29 cellular contexts compared by ENCODE assay signal in the genomic region with DNA sequence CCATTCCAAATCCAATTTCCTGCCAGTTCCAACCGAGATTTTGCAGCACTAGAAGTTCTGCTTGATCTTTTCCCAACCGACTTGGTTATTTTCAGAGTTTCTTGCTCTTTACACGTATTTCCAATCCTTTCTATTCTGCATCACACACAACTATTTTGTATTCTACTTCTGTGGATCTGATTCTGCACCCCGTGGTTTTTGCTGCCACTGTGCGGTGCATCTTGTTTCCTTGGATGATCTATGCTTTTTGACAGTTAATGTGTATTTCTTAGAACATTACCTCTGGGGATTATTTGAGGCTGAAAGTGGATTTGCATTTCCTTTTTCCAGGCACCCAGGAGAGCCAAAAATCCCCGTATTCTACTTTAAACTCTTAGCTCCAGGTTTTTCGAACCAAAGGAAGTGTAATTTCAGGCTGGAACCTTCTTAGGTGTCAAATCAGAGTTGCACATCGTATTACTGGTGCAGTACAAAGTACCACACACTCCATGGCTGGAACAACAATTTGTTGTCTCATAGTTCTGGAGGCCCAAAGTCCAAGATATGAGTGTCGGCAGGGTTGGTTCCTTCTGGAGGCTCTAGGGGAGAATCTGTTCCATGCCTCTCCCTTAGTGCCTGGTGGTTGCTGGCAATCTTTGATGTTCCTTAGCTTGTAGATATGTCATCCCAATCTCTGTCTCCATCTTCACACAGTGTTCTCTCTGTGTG. TPM values are rescaled to one million over a fixed set of nuclear protein-coding genes. Genes with fewer than 3 reads are reported as not detected.
DNase-seq lines count a peak whose midpoint lies in the region; ATAC-seq and TF ChIP-seq lines count a peak whose summit lies in the region.
"Had no signal": no experiment of that assay in that cellular context is flagged by ENCODE, and none has a peak within 500 bp of the region (broad histone marks: within the 10 kb centered on the region; RNA-seq: fewer than 3 reads in every experiment).

No MANE protein-coding gene starts in this region.

- H3K23ac ChIP-seq in H9 (ENCODE audit: insufficient read length, low read depth, low read length) = no peak overlapping the region

- ATAC-seq in right lobe of liver = peak in 3 of 4 donors; percentile 16 to 57 (median 24)
- no peak for ATAC-seq in HG02588 (IDR thresholded peaks at IDR 0.05; ENCODE audit: unreplicated experiment)
- no peak for ATAC-seq in HG02763 (IDR thresholded peaks at IDR 0.05; ENCODE audit: unreplicated experiment)
- ATAC-seq: GM12878, GM23338, K562 had no signal

- H3K9ac ChIP-seq in BLaER1 (no peak overlapping the region), H9 (ENCODE audit: extremely low read depth, insufficient read length, low read length) (no peak overlapping the region)

- no peak overlapping the region for H2BK120ac ChIP-seq in H9 (ENCODE audit: low read depth, low read length, poor library complexity, severe bottlenecking)

- no peak overlapping the region for H3T11ph ChIP-seq in H9 (ENCODE audit: low read length)

- H3K14ac ChIP-seq in H9 (ENCODE audit: insufficient read depth, low read length) = no peak overlapping the region

- H3K9me3 ChIP-seq in BLaER1 (peaks cover 5% of the 10 kb centered on the region; the same call in 1 of the 2 replicates), H9 (ENCODE audit: control insufficient read depth, low read depth, low read length) (no peaks in the 10 kb centered on the region), right lobe of liver (no peaks in the 10 kb centered on the region), WERI-Rb-1 (ENCODE audit: severe bottlenecking) (peaks cover 6% of the 10 kb centered on the region)
- H3K9me3 ChIP-seq: HAP-1, Peyer's patch had no signal

- peaks cover 4 to 15% (median 11%) of the 10 kb centered on the region in 3 experiments; a peak in 6 of 7 replicates for H3K36me3 Mint-ChIP-seq in H9 (ENCODE audit: insufficient read depth in 1 of 3, low read depth in 3 of 3)
- H3K36me3 Mint-ChIP-seq in activated T-cell treated with anti-CD3 and anti-CD28 coated beads, Interleukin-2, amount 50 U/mL, for 24 hours (ENCODE audit: low read depth) = no peaks in the 10 kb centered on the region
- H3K36me3 Mint-ChIP-seq: CD4-positive, alpha-beta memory T cell had no signal

- TF ChIP-seq POLR2A in right lobe of liver (IDR thresholded peaks at IDR 0.05) = no peak

- no peaks in the 10 kb centered on the region for H3K79me2 ChIP-seq in H9 (ENCODE audit: insufficient read depth, low read length)

- H2BK5ac ChIP-seq in H9 (ENCODE audit: insufficient read length, low read length) = no peak overlapping the region

- no peak overlapping the region for H3K18ac ChIP-seq in H9 (ENCODE audit: insufficient read length, low read depth, low read length)

- H3K4me2 ChIP-seq in BLaER1 = peak overlapping the region; percentile 53
- H3K4me2 ChIP-seq in H9 (ENCODE audit: insufficient read depth, insufficient read length, low read length) = no peak overlapping the region
- H3K4me2 ChIP-seq: GM23338 had no signal

- peaks cover 57% of the 10 kb centered on the region for H3K27me3 Mint-ChIP-seq in H9 (ENCODE audit: low read depth)
- H3K27me3 Mint-ChIP-seq in activated T-cell treated with anti-CD3 and anti-CD28 coated beads, Interleukin-2, amount 50 U/mL, for 24 hours = peaks cover 59% of the 10 kb centered on the region

- H2BK20ac ChIP-seq in H9 (ENCODE audit: low read depth, low read length, poor library complexity, severe bottlenecking) = no peak overlapping the region

- no peak overlapping the region for H3K27ac ChIP-seq in BLaER1
- no peak overlapping the region for H3K27ac ChIP-seq in H9 (ENCODE audit: insufficient read length, low read depth, low read length)
- H3K27ac ChIP-seq in coronary artery = no peak overlapping the region
- no peak overlapping the region for H3K27ac ChIP-seq in right lobe of liver
- H3K27ac ChIP-seq in WERI-Rb-1 = no peak overlapping the region
- H3K27ac ChIP-seq: HL-60, Peyer's patch had no signal

- H3K4me1 Mint-ChIP-seq in H9 = peaks cover 8% of the 10 kb centered on the region in 2 experiments; a peak in 3 of 4 replicates
- H3K4me1 Mint-ChIP-seq in activated T-cell treated with anti-CD3 and anti-CD28 coated beads, Interleukin-2, amount 50 U/mL, for 24 hours (ENCODE audit: low read depth) = no peaks in the 10 kb centered on the region

- no peak overlapping the region for H2BK15ac ChIP-seq in H9 (ENCODE audit: low read depth, low read length)

- WGBS in H9 (ENCODE audit: extremely low coverage, insufficient read length, low lambda C conversion rate) = no CpG with 5 or more reads among the region's 9 CpGs
- 69% methylated on average over 9 of the region's 9 CpGs for WGBS in right lobe of liver (ENCODE audit: insufficient coverage, low coverage, low lambda C conversion rate, missing lambda C conversion rate)

- H3K27ac Mint-ChIP-seq in H9 = no peak overlapping the region; a peak in 1 of 7 replicates
- no peak overlapping the region for H3K27ac Mint-ChIP-seq in activated T-cell treated with anti-CD3 and anti-CD28 coated beads, Interleukin-2, amount 50 U/mL, for 24 hours
- H3K27ac Mint-ChIP-seq: GM23338, HFFc6 had no signal

- H3K9me3 Mint-ChIP-seq in H9 = peaks cover 22 to 27% of the 10 kb centered on the region in 2 experiments
- H3K9me3 Mint-ChIP-seq in activated T-cell treated with anti-CD3 and anti-CD28 coated beads, Interleukin-2, amount 50 U/mL, for 24 hours = no peaks in the 10 kb centered on the region
- H3K9me3 Mint-ChIP-seq: CD4-positive, alpha-beta memory T cell had no signal

- no peak overlapping the region for H4K5ac ChIP-seq in H9 (ENCODE audit: insufficient read length, low read depth, low read length)

- H3K4me3 Mint-ChIP-seq in H9 = no peak overlapping the region
- H3K4me3 Mint-ChIP-seq in activated T-cell treated with anti-CD3 and anti-CD28 coated beads, Interleukin-2, amount 50 U/mL, for 24 hours = no peak overlapping the region
- H3K4me3 Mint-ChIP-seq: CD4-positive, alpha-beta memory T cell; GM23338; HFFc6 had no signal

- no peaks in the 10 kb centered on the region for H3K23me2 ChIP-seq in H9 (ENCODE audit: insufficient read length, low read depth, low read length, poor library complexity, severe bottlenecking)

- no peak overlapping the region for H3K4ac ChIP-seq in H9 (ENCODE audit: low read depth, low read length)

- H3K27me3 ChIP-seq in BLaER1 = no peaks in the 10 kb centered on the region
- no peaks in the 10 kb centered on the region for H3K27me3 ChIP-seq in H9 (ENCODE audit: insufficient read depth, low read length)
- H3K27me3 ChIP-seq in right lobe of liver = no peaks in the 10 kb centered on the region
- H3K27me3 ChIP-seq in WERI-Rb-1 (ENCODE audit: insufficient read depth, low read depth, severe bottlenecking) = no peaks in the 10 kb centered on the region
- H3K27me3 ChIP-seq: Peyer's patch had no signal

- no peaks in the 10 kb centered on the region for H4K20me1 ChIP-seq in BLaER1
- H4K20me1 ChIP-seq in H9 (ENCODE audit: control insufficient read depth, insufficient read depth, insufficient read length) = no peaks in the 10 kb centered on the region

- H2AFZ ChIP-seq in H9 (ENCODE audit: low read length) = no peak overlapping the region
- H2AFZ ChIP-seq: GM23338 had no signal

- TF ChIP-seq CTCF in H9 (conservative IDR thresholded peaks at IDR 0.05) (no peak), coronary artery (IDR thresholded peaks at IDR 0.05) (no peak), right lobe of liver (IDR thresholded peaks at IDR 0.05) (no peak), WERI-Rb-1 (IDR thresholded peaks at IDR 0.05; ENCODE audit: low read depth, low read length) (no peak)

- no peak overlapping the region for H2AK5ac ChIP-seq in H9 (ENCODE audit: insufficient read length, low read length)

- no peak overlapping the region for H4K91ac ChIP-seq in H9 (ENCODE audit: insufficient read length, low read depth, low read length)

- H3K79me1 ChIP-seq in H9 (ENCODE audit: insufficient read depth, low read depth, low read length, poor library complexity, severe bottlenecking) = no peaks in the 10 kb centered on the region

- H3K4me1 ChIP-seq in BLaER1 (peaks cover 38% of the 10 kb centered on the region), H9 (ENCODE audit: insufficient read depth, low read length) (no peaks in the 10 kb centered on the region), right lobe of liver (peaks cover 0 to 4% (median 0%) of the 10 kb centered on the region in 4 donors)
- H3K4me1 ChIP-seq: HAP-1, Peyer's patch had no signal

- H2BK12ac ChIP-seq in H9 (ENCODE audit: insufficient read length, low read depth, low read length) = no peak overlapping the region

- H3K36me3 ChIP-seq in BLaER1 = no peaks in the 10 kb centered on the region
- H3K36me3 ChIP-seq in right lobe of liver = no peaks in the 10 kb centered on the region
- no peaks in the 10 kb centered on the region for H3K36me3 ChIP-seq in WERI-Rb-1
- H3K36me3 ChIP-seq: HAP-1, Peyer's patch had no signal

- H4K8ac ChIP-seq in H9 (replicated peaks; ENCODE audit: insufficient read length, low read depth, low read length) = no peak overlapping the region

- DNase-seq in H9 (peak; percentile 4), coronary artery (ENCODE audit: low spot score) (peak; percentile 21), right lobe of liver (no peak), WERI-Rb-1 (no peak)
- DNase-seq in activated T-cell treated with anti-CD3 and anti-CD28 coated beads, Interleukin-2, amount 50 U/mL, for 24 hours = no peak
- DNase-seq: C1 segment of cervical spinal cord; CD4-positive, alpha-beta memory T cell; DMS 273 treated with DMSO at 0.1 percent for 48 hours; DMS79; EL; GDM1; HFFc6; Kasumi-1; MV-4-11; NCI-H1105 treated with DMSO at 0.1 percent for 48 hours; NCI-H2029 treated with DMSO at 0.1 percent for 48 hours; NCI-H446 treated with DMSO at 0.1 percent for 48 hours; NCI-H526; SHP77 treated with DMSO at 0.1 percent for 48 hours had no signal

- H3K4me3 ChIP-seq in BLaER1 (no peak overlapping the region), coronary artery (no peak overlapping the region), right lobe of liver (no peak overlapping the region), WERI-Rb-1 (ENCODE audit: low read depth, low read length) (no peak overlapping the region)
- H3K4me3 ChIP-seq: GM12878, GM23338, HAP-1, K562, Peyer's patch had no signal

- no peak overlapping the region for H3K56ac ChIP-seq in H9 (ENCODE audit: insufficient read length, low read depth, low read length)

- intact Hi-C loops in right lobe of liver (cut with DNase I) = no loop called here

RNA-seq across cellular contexts. Expression of gene SARDH, which starts 14.7 kb away (rescaled TPM):
- total RNA-seq in H9 (2021) = 5.3 TPM in 2 replicates
- total RNA-seq in right lobe of liver = 100 to 1,000 TPM in 3 of 6 experiments, 10 to 100 TPM in 3; 67.3 to 183 (median 101) TPM
- total RNA-seq: K562, MCF 10A had no signal

Comparison
In these comparisons a context has a peak if more than half of its experiments do, and no peak if none do; other contexts are left out.
1. DNase-seq: peak in H9 (single experiment) and coronary artery (single experiment); none in right lobe of liver (0 of 3), activated T-cell treated with anti-CD3 and anti-CD28 coated beads, Interleukin-2, amount 50 U/mL, for 24 hours (single experiment) and WERI-Rb-1 (single experiment).
2. ATAC-seq: peak in right lobe of liver (3 of 4); none in HG02588 (single experiment) and HG02763 (single experiment).
3. RNA of gene SARDH, which starts 14.7 kb away (total RNA-seq): 67.3 to 183 TPM in right lobe of liver; 5.3 TPM in H9; every median in the first group is over 10 times any median in the second.